9 cellular contexts compared by ENCODE assay signal in the genomic region with DNA sequence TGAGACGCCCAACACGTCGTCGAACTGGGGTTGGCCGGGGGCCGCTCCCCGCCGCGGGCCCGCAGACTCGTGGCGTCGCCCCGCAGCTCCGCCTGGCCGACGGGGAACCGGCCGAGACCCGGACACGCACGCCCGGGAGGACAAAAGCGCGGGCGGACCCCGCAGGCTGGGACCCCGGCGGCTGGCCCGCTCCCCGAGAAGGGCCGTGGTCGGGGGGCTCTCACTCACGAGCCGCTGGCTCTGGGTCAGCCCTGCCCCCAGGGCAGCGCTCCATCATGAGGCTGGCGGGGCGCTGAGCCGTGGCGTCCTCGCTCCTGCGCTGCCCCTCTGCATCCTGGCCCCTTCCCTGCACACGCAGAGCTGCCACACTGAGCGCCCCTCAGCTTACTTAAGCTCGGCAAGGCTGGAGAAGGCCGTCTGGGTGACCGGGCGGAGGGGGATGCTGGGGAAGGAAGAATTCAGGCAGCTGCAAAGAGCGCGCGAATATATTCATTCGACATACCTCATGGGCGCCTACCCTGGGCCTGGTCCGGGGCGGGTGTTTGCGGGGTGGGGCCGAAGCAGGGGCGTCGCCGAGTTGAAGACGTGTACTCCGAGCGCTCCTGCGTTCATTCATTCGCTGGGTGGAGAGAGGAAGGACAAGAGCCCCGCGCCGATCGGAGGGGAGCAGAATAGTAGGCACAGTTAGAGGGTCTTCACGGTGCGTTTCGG. TPM values are rescaled to one million over a fixed set of nuclear protein-coding genes. Genes with fewer than 3 reads are reported as not detected.
DNase-seq lines count a peak whose midpoint lies in the region; ATAC-seq and TF ChIP-seq lines count a peak whose summit lies in the region.
"Had no signal": no experiment of that assay in that cellular context is flagged by ENCODE, and none has a peak within 500 bp of the region (broad histone marks: within the 10 kb centered on the region; RNA-seq: fewer than 3 reads in every experiment).

No MANE protein-coding gene starts in this region.

- peak; percentile 11 for DNase-seq in DMS53 treated with DMSO at 0.1 percent for 48 hours (lab: John Stamatoyannopoulos, UW; ENCODE audit: unreplicated experiment)
- DNase-seq in activated naive CD8-positive, alpha-beta T cell treated with anti-CD3 and anti-CD28 coated beads, Interleukin-2, amount 50 U/mL, for 24 hours, result peak; percentile 26
- no peak for DNase-seq in spleen
- no peak for DNase-seq in foreskin melanocyte
- DNase-seq in DMS153 treated with DMSO at 0.1 percent for 48 hours (lab: John Stamatoyannopoulos, UW; ENCODE audit: unreplicated experiment), result no peak
- DNase-seq in OCI-M1 (lab: John Stamatoyannopoulos, UW), result no peak

- H3K36me3 Mint-ChIP-seq in activated naive CD8-positive, alpha-beta T cell treated with anti-CD3 and anti-CD28 coated beads, Interleukin-2, amount 50 U/mL, for 24 hours (ENCODE audit: low read depth), result no peaks in the 10 kb centered on the region

- H3K4me3 ChIP-seq in iPS-20b (ENCODE audit: low read length) (peak overlapping the region; percentile 82), spleen (peak overlapping the region; percentile 33 to 72 (median 45))

- peak; percentile 10 for ATAC-seq in HG02588 (IDR thresholded peaks at IDR 0.05; ENCODE audit: unreplicated experiment)
- peak; percentile 53 for ATAC-seq in activated naive CD8-positive, alpha-beta T cell treated with anti-CD3 and anti-CD28 coated beads, Interleukin-2, amount 50 U/mL, for 24 hours

- peaks cover 61% of the 10 kb centered on the region for H3K27me3 Mint-ChIP-seq in activated naive CD8-positive, alpha-beta T cell treated with anti-CD3 and anti-CD28 coated beads, Interleukin-2, amount 50 U/mL, for 24 hours

- peak overlapping the region; percentile 86; the same call in 1 of the 2 replicates for H3K9ac ChIP-seq in iPS-20b (ENCODE audit: low read depth, low read length)

- TF ChIP-seq CTCF in spleen (IDR thresholded peaks at IDR 0.05 in 8 of 11, conservative IDR thresholded peaks at IDR 0.05 in 3 of 11), result no peak

- H3K27ac ChIP-seq in iPS-20b (ENCODE audit: low read length) (peak overlapping the region; percentile 29), spleen (peak overlapping the region in 6 of 8 donors; percentile 28 to 69 (median 46))

- H3K36me3 ChIP-seq in iPS-20b (ENCODE audit: insufficient read depth, low read depth, low read length), result peaks cover 15% of the 10 kb centered on the region; the same call in 1 of the 2 replicates
- no peaks in the 10 kb centered on the region for H3K36me3 ChIP-seq in spleen

- intact Hi-C loops in spleen (cut with DNase I; ENCODE audit: low total_unique reads), result no loop called here

- WGBS in spleen, 5 donors, result 5 to 7% (median 6%) methylated on average over 44 to 72 of the region's 72 CpGs

- H3K27ac Mint-ChIP-seq in activated naive CD8-positive, alpha-beta T cell treated with anti-CD3 and anti-CD28 coated beads, Interleukin-2, amount 50 U/mL, for 24 hours, result no peak overlapping the region

- H3K4me1 ChIP-seq in iPS-20b (ENCODE audit: insufficient read depth, low read length) (peaks cover 25% of the 10 kb centered on the region), spleen (peaks cover 0 to 23% (median 16%) of the 10 kb centered on the region in 6 donors)

- peaks cover 5% of the 10 kb centered on the region for H3K9me3 Mint-ChIP-seq in activated naive CD8-positive, alpha-beta T cell treated with anti-CD3 and anti-CD28 coated beads, Interleukin-2, amount 50 U/mL, for 24 hours

- H3K4me1 Mint-ChIP-seq in activated naive CD8-positive, alpha-beta T cell treated with anti-CD3 and anti-CD28 coated beads, Interleukin-2, amount 50 U/mL, for 24 hours, result peaks cover 31% of the 10 kb centered on the region

- H3K27me3 ChIP-seq in iPS-20b (ENCODE audit: insufficient read depth, low read length), result peaks cover 8% of the 10 kb centered on the region
- peaks cover 2 to 72% (median 35%) of the 10 kb centered on the region in 7 donors for H3K27me3 ChIP-seq in spleen (replicated peaks in 1 of 7)

- H3K9me3 ChIP-seq in iPS-20b (ENCODE audit: insufficient read depth, low read depth, low read length) (no peaks in the 10 kb centered on the region), spleen (peaks cover 0 to 12% (median 0%) of the 10 kb centered on the region in 8 donors)

- H3K4me3 Mint-ChIP-seq in activated naive CD8-positive, alpha-beta T cell treated with anti-CD3 and anti-CD28 coated beads, Interleukin-2, amount 50 U/mL, for 24 hours, result peak overlapping the region; percentile 64

- TF ChIP-seq POLR2A in spleen (IDR thresholded peaks at IDR 0.05), result no peak

RNA-seq across cellular contexts. Expression of a gene that starts 0.6 kb away (rescaled TPM):
- total RNA-seq in spleen, result 1 to 10 TPM; 1.2 to 5.3 (median 2.7) TPM
- polyA plus RNA-seq in spleen, result 1 to 10 TPM; 2.2 to 3.0 (median 3.0) TPM

RNA-seq across cellular contexts. Expression of a gene that starts 32.4 kb away (rescaled TPM):
- not detected for total RNA-seq in spleen
- not detected for polyA plus RNA-seq in spleen
- total RNA-seq: myocyte had no signal

Comparison
In these comparisons a context has a peak if more than half of its experiments do, and no peak if none do; other contexts are left out.
1. DNase-seq: peak in DMS53 treated with DMSO at 0.1 percent for 48 hours (single experiment) and activated naive CD8-positive, alpha-beta T cell treated with anti-CD3 and anti-CD28 coated beads, Interleukin-2, amount 50 U/mL, for 24 hours (single experiment); none in spleen (single experiment), foreskin melanocyte (single experiment), DMS153 treated with DMSO at 0.1 percent for 48 hours (single experiment) and OCI-M1 (single experiment).